Comparison of ENCODE assay signal across 9 cellular contexts in the genomic region with DNA sequence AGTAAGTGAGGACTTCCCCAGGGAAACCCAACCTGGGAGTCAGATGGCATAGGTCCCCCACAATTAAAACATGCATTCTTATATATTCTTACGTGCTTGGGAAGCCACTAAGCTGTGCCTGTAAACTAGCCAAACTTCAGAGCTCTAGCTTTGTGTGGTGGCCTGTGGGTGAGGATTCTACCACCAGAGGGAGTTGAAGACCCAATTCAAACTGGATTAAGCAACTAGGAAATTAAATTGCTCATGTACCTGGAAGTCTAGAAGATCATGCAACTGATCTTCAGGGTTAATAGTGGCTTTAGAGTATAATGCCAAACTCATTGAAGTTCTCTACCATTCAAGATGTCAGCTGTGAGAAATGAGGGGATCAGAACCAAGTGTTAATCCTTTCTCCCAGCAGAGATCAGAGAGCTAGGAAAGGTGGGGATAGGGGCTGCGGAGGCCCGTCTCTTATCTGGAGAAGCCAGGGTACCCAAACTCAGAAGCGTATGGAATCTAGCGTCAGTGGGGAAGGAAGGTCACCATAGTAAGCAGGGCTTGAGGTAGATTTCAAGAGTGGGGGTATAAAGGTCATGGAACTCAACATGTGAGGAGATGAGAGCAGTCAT. TPM values are rescaled to one million over a fixed set of nuclear protein-coding genes. Genes with fewer than 3 reads are reported as not detected.
A peak's percentile ranks its signal among the peaks of the same experiment; 100 is the strongest.
DNase-seq lines count a peak whose midpoint lies in the region; ATAC-seq, FAIRE-seq and TF ChIP-seq lines count a peak whose summit lies in the region.
"Had no signal": no experiment of that assay in that cellular context is flagged by ENCODE, and none has a peak within 500 bp of the region (broad histone marks: within the 10 kb centered on the region; RNA-seq: fewer than 3 reads in every experiment).

No MANE protein-coding gene starts in this region.

- no peak overlapping the region for H2AFZ ChIP-seq in GM12878 (ENCODE audit: control insufficient read depth, low read depth, low read length)

- TF ChIP-seq EP300 in GM12878 (IDR thresholded peaks at IDR 0.05; ENCODE audit: borderline replicate concordance in 1 of 2, control insufficient read depth in 1 of 2, low read depth in 2 of 2, low read length in 2 of 2), result no peak

- H3K27me3 ChIP-seq in heart left ventricle (no peaks in the 10 kb centered on the region), right cardiac atrium (ENCODE audit: control insufficient read depth, insufficient read depth) (no peaks in the 10 kb centered on the region), GM12878 (replicated peaks in 1 of 2; ENCODE audit: control insufficient read depth in 2 of 2, insufficient read depth in 2 of 2, low read length in 1 of 2) (no peaks in the 10 kb centered on the region), right lobe of liver (no peaks in the 10 kb centered on the region)

- H3K36me3 ChIP-seq in heart left ventricle, result no peaks in the 10 kb centered on the region
- H3K36me3 ChIP-seq in GM12878 (ENCODE audit: control insufficient read depth in 2 of 2, insufficient read depth in 2 of 2, low read length in 1 of 2), result no peaks in the 10 kb centered on the region
- H3K36me3 ChIP-seq in right lobe of liver, result no peaks in the 10 kb centered on the region

- WGBS in heart left ventricle, 4 donors, result 50 to 65% (median 58%) methylated on average over 5 of the region's 5 CpGs
- WGBS in right cardiac atrium, result 55% methylated on average over 5 of the region's 5 CpGs
- 60% methylated on average over 5 of the region's 5 CpGs for WGBS in GM12878 (ENCODE audit: insufficient coverage, insufficient replicate concordance, low lambda C conversion rate, missing lambda C conversion rate)
- WGBS in right lobe of liver (ENCODE audit: insufficient coverage, low coverage, low lambda C conversion rate, missing lambda C conversion rate), result 39% methylated on average over 5 of the region's 5 CpGs

- peaks cover 3% of the 10 kb centered on the region for H3K27me3 Mint-ChIP-seq in activated T-helper 1 cell treated with anti-CD3 and anti-CD28 coated beads, Interleukin-12 subunit alpha, Interleukin-12 subunit beta, Interleukin-2, Interleukin-4 antibody, amounts not matched to agents 30 ng/mL and 10 ng/mL and 1 ng/mL, durations not matched to agents 14 hours and 24 hours and 36 hours (ENCODE audit: insufficient read depth)

- H3K4me3 Mint-ChIP-seq in activated T-helper 1 cell treated with anti-CD3 and anti-CD28 coated beads, Interleukin-12 subunit alpha, Interleukin-12 subunit beta, Interleukin-2, Interleukin-4 antibody, amounts not matched to agents 30 ng/mL and 10 ng/mL and 1 ng/mL, durations not matched to agents 14 hours and 24 hours and 36 hours, result no peak overlapping the region
- H3K4me3 Mint-ChIP-seq: activated naive CD4-positive, alpha-beta T cell treated with anti-CD3 and anti-CD28 coated beads, Interleukin-2, amount 50 U/mL, for 24 hours had no signal

- no peak for FAIRE-seq in GM12878 (lab: Jason Lieb, UNC)

- peak in 1 of 4 donors; percentile 49 for ATAC-seq in heart left ventricle
- no peak for ATAC-seq in right cardiac atrium
- peak; percentile 65; the same call in 2 of the 3 replicates for ATAC-seq in GM12878
- ATAC-seq in right lobe of liver, result peak; percentile 67 to 86 (median 74)
- no peak for ATAC-seq in GM19467 (IDR thresholded peaks at IDR 0.05; ENCODE audit: unreplicated experiment)

- no peaks in the 10 kb centered on the region for H3K9me3 Mint-ChIP-seq in activated T-helper 1 cell treated with anti-CD3 and anti-CD28 coated beads, Interleukin-12 subunit alpha, Interleukin-12 subunit beta, Interleukin-2, Interleukin-4 antibody, amounts not matched to agents 30 ng/mL and 10 ng/mL and 1 ng/mL, durations not matched to agents 14 hours and 24 hours and 36 hours
- H3K9me3 Mint-ChIP-seq: activated naive CD4-positive, alpha-beta T cell treated with anti-CD3 and anti-CD28 coated beads, Interleukin-2, amount 50 U/mL, for 24 hours had no signal

- H3K9ac ChIP-seq in GM12878 (ENCODE audit: control insufficient read depth, insufficient read depth, low read length), result no peak overlapping the region

- no peak overlapping the region for H3K27ac Mint-ChIP-seq in activated T-helper 1 cell treated with anti-CD3 and anti-CD28 coated beads, Interleukin-12 subunit alpha, Interleukin-12 subunit beta, Interleukin-2, Interleukin-4 antibody, amounts not matched to agents 30 ng/mL and 10 ng/mL and 1 ng/mL, durations not matched to agents 14 hours and 24 hours and 36 hours
- H3K27ac Mint-ChIP-seq: activated naive CD4-positive, alpha-beta T cell treated with anti-CD3 and anti-CD28 coated beads, Interleukin-2, amount 50 U/mL, for 24 hours had no signal

- no peaks in the 10 kb centered on the region for H3K4me1 ChIP-seq in heart left ventricle
- H3K4me1 ChIP-seq in right cardiac atrium (ENCODE audit: control insufficient read depth, insufficient read depth, low read length), result no peaks in the 10 kb centered on the region
- no peaks in the 10 kb centered on the region for H3K4me1 ChIP-seq in GM12878 (ENCODE audit: control insufficient read depth, insufficient read depth, low read length)
- H3K4me1 ChIP-seq in right lobe of liver, result no peaks in the 10 kb centered on the region

- CTCF ChIA-PET in GM12878 (lab: Yijun Ruan, JAX), result interaction anchor here (0.6 to 1.6 kb wide), 3 partner anchors 9 to 413 kb away, joined by 3 to 8 read pairs (median 5); no protein-coding TSS in a partner anchor

- intact Hi-C loops in heart left ventricle (cut with DNase I), result loop anchor here in 8 of 10 donors (2.0 to 5.0 kb wide), 4 partner anchors 412 to 1387 kb away; no protein-coding TSS in a partner anchor
- intact Hi-C loops in right cardiac atrium (cut with DNase I), result loop anchor here in 3 of 4 donors (5.0 to 10.0 kb wide), 2 partner anchors 413 to 416 kb away; no protein-coding TSS in a partner anchor
- intact Hi-C loops in GM12878 (cut with micrococcal nuclease; ENCODE audit: unreplicated experiment), result no loop called here
- intact Hi-C loops in right lobe of liver (cut with DNase I), result loop anchor here in 1 of 2 donors (10.0 kb wide), 1 partner anchor 406 kb away; no protein-coding TSS in a partner anchor
- intact Hi-C loops in activated T-helper 1 cell treated with anti-CD3 and anti-CD28 coated beads, Interleukin-12 subunit alpha, Interleukin-12 subunit beta, Interleukin-2, Interleukin-4 antibody, amounts not matched to agents 30 ng/mL and 10 ng/mL and 1 ng/mL, durations not matched to agents 14 hours and 24 hours and 36 hours (cut with micrococcal nuclease), result no loop called here

- DNase-seq in heart left ventricle, result no peak
- DNase-seq in right cardiac atrium, result no peak
- DNase-seq in NCI-H146 (lab: John Stamatoyannopoulos, UW), result peak; percentile 21
- no peak for DNase-seq in GM12878 (ENCODE audit: low read depth, low spot score)
- DNase-seq in right lobe of liver, result no peak
- no peak for DNase-seq in NCI-H2029 (lab: John Stamatoyannopoulos, UW)
- DNase-seq in activated T-helper 1 cell treated with anti-CD3 and anti-CD28 coated beads, Interleukin-12 subunit alpha, Interleukin-12 subunit beta, Interleukin-2, Interleukin-4 antibody, amounts not matched to agents 30 ng/mL and 10 ng/mL and 1 ng/mL, durations not matched to agents 14 hours and 24 hours and 36 hours (ENCODE audit: low spot score), result no peak

- H3K9me3 ChIP-seq in heart left ventricle (no peaks in the 10 kb centered on the region), right cardiac atrium (ENCODE audit: control insufficient read depth, low read length) (no peaks in the 10 kb centered on the region), GM12878 (replicated peaks; ENCODE audit: control insufficient read depth, insufficient read depth, low read length) (no peaks in the 10 kb centered on the region), right lobe of liver (no peaks in the 10 kb centered on the region)

- H3K79me2 ChIP-seq in GM12878 (ENCODE audit: control insufficient read depth, insufficient read depth, low read length), result no peaks in the 10 kb centered on the region

- POLR2A ChIA-PET in GM12878 (lab: Charles Lee), result no interaction called here

- no peak overlapping the region for H3K4me3 ChIP-seq in heart left ventricle
- no peak overlapping the region for H3K4me3 ChIP-seq in right cardiac atrium (ENCODE audit: low read length)
- no peak overlapping the region for H3K4me3 ChIP-seq in GM12878
- H3K4me3 ChIP-seq in right lobe of liver, result no peak overlapping the region

- no peak overlapping the region for H3K4me2 ChIP-seq in GM12878 (ENCODE audit: control insufficient read depth, insufficient read depth)

- H3K4me1 Mint-ChIP-seq in activated T-helper 1 cell treated with anti-CD3 and anti-CD28 coated beads, Interleukin-12 subunit alpha, Interleukin-12 subunit beta, Interleukin-2, Interleukin-4 antibody, amounts not matched to agents 30 ng/mL and 10 ng/mL and 1 ng/mL, durations not matched to agents 14 hours and 24 hours and 36 hours (ENCODE audit: low read depth), result no peaks in the 10 kb centered on the region
- H3K4me1 Mint-ChIP-seq: activated naive CD4-positive, alpha-beta T cell treated with anti-CD3 and anti-CD28 coated beads, Interleukin-2, amount 50 U/mL, for 24 hours had no signal

- SMC1A ChIA-PET in GM12878 (lab: Charles Lee; ENCODE audit: uncharacterized antibody, unreplicated experiment), result no interaction called here

- in situ Hi-C loops in GM12878 (cut with MboI), result loop anchor here (5.0 kb wide), 1 partner anchor 413 kb away; no protein-coding TSS in a partner anchor

- no peaks in the 10 kb centered on the region for H3K36me3 Mint-ChIP-seq in activated T-helper 1 cell treated with anti-CD3 and anti-CD28 coated beads, Interleukin-12 subunit alpha, Interleukin-12 subunit beta, Interleukin-2, Interleukin-4 antibody, amounts not matched to agents 30 ng/mL and 10 ng/mL and 1 ng/mL, durations not matched to agents 14 hours and 24 hours and 36 hours (ENCODE audit: low read depth)
- H3K36me3 Mint-ChIP-seq: activated naive CD4-positive, alpha-beta T cell treated with anti-CD3 and anti-CD28 coated beads, Interleukin-2, amount 50 U/mL, for 24 hours had no signal

- RAD21 ChIA-PET in GM12878 (lab: Charles Lee; ENCODE audit: unreplicated experiment), result no interaction called here

- TF ChIP-seq CTCF in heart left ventricle (IDR thresholded peaks at IDR 0.05) (peak; percentile 36 to 65 (median 52)), GM12878 (IDR thresholded peaks at IDR 0.05 in 2 of 3, conservative IDR thresholded peaks at IDR 0.05 in 1 of 3; ENCODE audit: control insufficient read depth in 2 of 3, extremely low read depth in 1 of 3, insufficient read depth in 1 of 3, low read depth in 3 of 3, low read length in 3 of 3) (peak; percentile 35 to 55 (median 40)), right lobe of liver (IDR thresholded peaks at IDR 0.05) (peak; percentile 48 to 74 (median 58))

- TF ChIP-seq RAD21 in GM12878 (IDR thresholded peaks at IDR 0.05; ENCODE audit: insufficient read depth, low read depth, low read length), result 0 out of 2 replicates have a peak, but pooled peaks have one; percentile 13

- H3K27ac ChIP-seq in heart left ventricle (no peak overlapping the region), right cardiac atrium (ENCODE audit: low read length) (no peak overlapping the region), GM12878 (ENCODE audit: control insufficient read depth, insufficient read depth) (no peak overlapping the region), right lobe of liver (no peak overlapping the region)

- no TSS peak for BruUV-seq in GM12878 (replicated peaks; lab: Mats Ljungman, UMichigan)

- H4K20me1 ChIP-seq in GM12878 (ENCODE audit: control insufficient read depth, insufficient read depth), result no peaks in the 10 kb centered on the region

- no peak for TF ChIP-seq POLR2A in heart left ventricle (IDR thresholded peaks at IDR 0.05)
- no peak for TF ChIP-seq POLR2A in GM12878 (IDR thresholded peaks at IDR 0.05; ENCODE audit: low read depth, low read length)
- no peak for TF ChIP-seq POLR2A in right lobe of liver (IDR thresholded peaks at IDR 0.05)

RNA-seq across cellular contexts. Expression of a gene that starts 53.2 kb away (rescaled TPM):
- 10 to 100 TPM in 2 of 9 donors, 1 to 10 TPM in 7; 3.3 to 14.2 (median 4.5) TPM for total RNA-seq in heart left ventricle
- 1 to 10 TPM; 1.6 to 3.9 TPM for polyA plus RNA-seq in heart left ventricle
- 1 to 10 TPM; 1.7 to 3.4 (median 1.9) TPM for total RNA-seq in right cardiac atrium
- 1.1 TPM for polyA plus RNA-seq in right cardiac atrium
- total RNA-seq in GM12878 (2013; cell fraction: nucleolus; rRNA removed), result 7.1 and 8.0 TPM in 2 replicates
- not detected in 2 replicates for total RNA-seq in GM12878 (2014; rRNA removed)
- not detected in 2 replicates for total RNA-seq in GM12878 (2014; rRNA removed; fragmentation: Illumina TruSeq; extraction: Trizol)
- not detected in 2 replicates for total RNA-seq in GM12878 (2021)
- polyA plus RNA-seq in GM12878 (2011; ENCODE audit: low read depth), result not detected
- polyA plus RNA-seq in GM12878 (2011; rRNA removed), result 0.32 and 0.57 TPM in 2 replicates
- 0.37 and 0.53 TPM in 2 replicates for polyA plus RNA-seq in GM12878 (2011; cell fraction: cytosol; rRNA removed)
- polyA plus RNA-seq in GM12878 (2011; cell fraction: nucleus; rRNA removed), result 0.59 and 0.94 TPM in 2 replicates
- polyA plus RNA-seq in GM12878 (2012), result not detected in 2 replicates
- polyA plus RNA-seq in GM12878 (2014; fragmentation: Illumina TruSeq; extraction: Trizol), result not detected in 2 replicates
- under 1 TPM; 0.02 to 0.04 TPM for polyA plus RNA-seq in GM12878 (2014; fragmentation: Nextera tagmentation; extraction: Ambion mirVana)
- polyA plus RNA-seq in GM12878 (2014; rRNA removed), result not detected in 2 replicates
- polyA plus RNA-seq in GM12878 (2016; fragmentation: Nextera tagmentation; extraction: Ambion mirVana), result not detected
- polyA minus RNA-seq in GM12878 (2011; rRNA and poly(A)+ RNA removed), result 0.66 and 1.0 TPM in 2 replicates
- 0.40 and 0.83 TPM in 2 replicates for polyA minus RNA-seq in GM12878 (2011; cell fraction: cytosol; rRNA and poly(A)+ RNA removed)
- 0.97 and 3.3 TPM in 2 replicates for polyA minus RNA-seq in GM12878 (2011; cell fraction: nucleus; rRNA and poly(A)+ RNA removed)
- under 1 TPM in 5 of 6 experiments, not detected in 1; 0.07 to 0.31 (median 0.14) TPM for total RNA-seq in right lobe of liver
- not detected in 2 replicates for total RNA-seq in activated T-helper 1 cell treated with anti-CD3 and anti-CD28 coated beads, Interleukin-12 subunit alpha, Interleukin-12 subunit beta, Interleukin-2, Interleukin-4 antibody, amounts not matched to agents 30 ng/mL and 10 ng/mL and 1 ng/mL, durations not matched to agents 14 hours and 24 hours and 36 hours

Comparison
In these comparisons a context has a peak if more than half of its experiments do, and no peak if none do; other contexts are left out.
1. ATAC-seq: peak in GM12878 (single experiment) and right lobe of liver (4 of 4); none in right cardiac atrium (0 of 2) and GM19467 (single experiment).
2. intact Hi-C loops: an anchor here in heart left ventricle (2.0 to 5.0 kb wide) and right cardiac atrium (5.0 to 10.0 kb wide); none called in GM12878 and activated T-helper 1 cell treated with anti-CD3 and anti-CD28 coated beads, Interleukin-12 subunit alpha, Interleukin-12 subunit beta, Interleukin-2, Interleukin-4 antibody, amounts not matched to agents 30 ng/mL and 10 ng/mL and 1 ng/mL, durations not matched to agents 14 hours and 24 hours and 36 hours.
3. Peak in every context shown above with its lines, with median percentiles within 50 percentile points of each other: CTCF ChIP-seq.